9 cellular contexts compared by ENCODE assay signal in the genomic region with DNA sequence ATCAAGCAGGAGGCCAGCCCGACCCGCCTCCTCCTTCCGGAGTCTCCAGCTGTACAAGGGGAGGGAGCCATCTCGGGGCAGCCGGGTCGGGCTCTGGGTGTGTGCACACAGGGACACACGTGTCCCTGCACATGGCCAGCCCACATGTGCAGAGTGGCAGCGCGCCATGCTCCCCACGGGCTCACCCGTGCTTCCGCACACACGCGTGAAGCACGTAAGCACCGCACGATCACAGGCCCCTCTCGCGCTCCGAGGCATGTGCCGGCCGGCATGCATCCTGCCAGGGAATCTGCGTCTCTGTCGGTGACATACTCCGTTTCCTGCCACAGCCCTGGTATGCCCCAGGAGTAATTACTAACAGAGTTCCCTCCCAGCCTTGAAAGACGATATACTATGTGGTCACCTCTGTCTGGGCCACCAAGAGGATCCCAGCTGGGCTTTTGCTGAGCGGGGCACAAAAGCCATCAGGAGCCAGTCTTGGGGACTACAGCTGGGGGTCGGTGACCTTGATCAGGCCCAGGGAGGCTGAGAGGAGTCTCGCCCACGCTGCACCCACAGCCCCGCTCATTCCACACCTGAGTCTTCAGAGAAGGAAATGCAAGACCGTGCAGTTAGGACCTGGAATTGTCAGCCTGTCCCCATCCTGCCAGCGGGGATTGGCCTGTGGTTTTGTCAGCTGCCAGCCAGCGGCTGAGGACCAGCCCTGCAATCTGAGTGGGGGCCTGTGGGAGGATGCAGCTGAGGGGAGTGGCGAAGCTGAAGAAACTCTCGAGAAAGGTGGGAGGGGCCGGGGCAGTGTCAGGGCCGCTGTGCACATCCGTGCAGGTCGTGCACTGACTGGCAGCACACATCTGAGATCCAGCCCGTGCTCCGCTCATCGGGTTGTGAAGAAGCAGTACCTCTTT. TPM values are rescaled to one million over a fixed set of nuclear protein-coding genes. Genes with fewer than 3 reads are reported as not detected.
A peak's percentile ranks its signal among the peaks of the same experiment; 100 is the strongest.
DNase-seq lines count a peak whose midpoint lies in the region; ATAC-seq, FAIRE-seq and TF ChIP-seq lines count a peak whose summit lies in the region.
"Had no signal": no experiment of that assay in that cellular context is flagged by ENCODE, and none has a peak within 500 bp of the region (broad histone marks: within the 10 kb centered on the region; RNA-seq: fewer than 3 reads in every experiment).

No MANE protein-coding gene starts in this region.

- CTCF ChIA-PET in activated CD4-positive, alpha-beta T cell treated with anti-CD3 and anti-CD28 coated beads, Interleukin-2, amount 10 ng/mL, durations not matched to agents 7 days and 5 days (lab: Charles Lee): interaction anchor here (1.4 to 2.7 kb wide), 4 partner anchors 10 to 202 kb away, joined by 3 to 6 read pairs (median 5); no protein-coding TSS in a partner anchor
- CTCF ChIA-PET in H1 (lab: Charles Lee; ENCODE audit: partially characterized antibody): interaction anchor here (1.0 to 1.9 kb wide), 6 partner anchors 10 to 40 kb away, joined by 3 to 5 read pairs (median 3); no protein-coding TSS in a partner anchor

- peak; percentile 82 for ATAC-seq in sciatic nerve
- ATAC-seq in HG03442 (IDR thresholded peaks at IDR 0.05; ENCODE audit: unreplicated experiment): no peak

- H3K79me1 ChIP-seq in H1 (ENCODE audit: low read depth, low read length): no peaks in the 10 kb centered on the region

- no peak overlapping the region for H2AFZ ChIP-seq in H1 (ENCODE audit: low read length)

- no peak overlapping the region for H2BK120ac ChIP-seq in H1 (replicated peaks; ENCODE audit: low read depth, low read length)

- TF ChIP-seq RAD21 in H1 (IDR thresholded peaks at IDR 0.05 in 1 of 2, conservative IDR thresholded peaks at IDR 0.05 in 1 of 2; ENCODE audit: low read depth in 2 of 2, low read length in 2 of 2): no peak

- no peak for FAIRE-seq in H1 (lab: Jason Lieb, UNC)

- H4K8ac ChIP-seq in H1 (ENCODE audit: extremely low read depth, insufficient read depth, low read length): no peak overlapping the region

- no peaks in the 10 kb centered on the region for H3K27me3 Mint-ChIP-seq in activated CD4-positive, alpha-beta T cell treated with anti-CD3 and anti-CD28 coated beads, Interleukin-2, amount 10 ng/mL, durations not matched to agents 7 days and 5 days

- H3K9me3 ChIP-seq in H1 (ENCODE audit: insufficient read depth in 2 of 2, low read depth in 1 of 2, low read length in 1 of 2): no peaks in the 10 kb centered on the region

- H3K36me3 ChIP-seq in H1 (ENCODE audit: control insufficient read depth in 2 of 4, insufficient read depth in 4 of 4, low read length in 3 of 4): no peaks in the 10 kb centered on the region

- peak overlapping the region; percentile 60 for H3K4me3 Mint-ChIP-seq in activated CD4-positive, alpha-beta T cell treated with anti-CD3 and anti-CD28 coated beads, Interleukin-2, amount 10 ng/mL, durations not matched to agents 7 days and 5 days

- 0 out of 2 replicates have a peak overlapping the region, but pooled peaks have one; percentile 60 for H2BK12ac ChIP-seq in H1 (ENCODE audit: low read depth, low read length)

- intact Hi-C loops in sciatic nerve (cut with DNase I): no loop called here

- TF ChIP-seq EP300 in H1 (IDR thresholded peaks at IDR 0.05; ENCODE audit: borderline replicate concordance in 1 of 2, low read depth in 2 of 2, low read length in 2 of 2): no peak

- no peaks in the 10 kb centered on the region for H3K27me3 ChIP-seq in H1 (replicated peaks in 1 of 4; ENCODE audit: control insufficient read depth in 3 of 4, extremely low read depth in 1 of 4, insufficient read depth in 3 of 4, low read length in 3 of 4)

- H3K4me1 Mint-ChIP-seq in activated CD4-positive, alpha-beta T cell treated with anti-CD3 and anti-CD28 coated beads, Interleukin-2, amount 10 ng/mL, durations not matched to agents 7 days and 5 days: peaks cover 57% of the 10 kb centered on the region

- H3K4me2 ChIP-seq in H1 (ENCODE audit: insufficient read depth in 1 of 2, low read depth in 2 of 2, low read length in 2 of 2): no peak overlapping the region

- H3K36me3 Mint-ChIP-seq in activated CD4-positive, alpha-beta T cell treated with anti-CD3 and anti-CD28 coated beads, Interleukin-2, amount 10 ng/mL, durations not matched to agents 7 days and 5 days (ENCODE audit: low read depth): no peaks in the 10 kb centered on the region

- no peak overlapping the region for H3K27ac ChIP-seq in H1 (ENCODE audit: low read depth, low read length)

- H3K9ac ChIP-seq in H1 (replicated peaks in 1 of 4; ENCODE audit: extremely low read depth in 1 of 4, low read depth in 3 of 4, low read length in 3 of 4): no peak overlapping the region

- 0 out of 2 replicates have a peak overlapping the region, but pooled peaks have one; percentile 2 for H2BK5ac ChIP-seq in H1 (ENCODE audit: low read depth, low read length)

- H4K91ac ChIP-seq in H1 (replicated peaks; ENCODE audit: insufficient read length, low read length): peak overlapping the region; percentile 61

- H3K23me2 ChIP-seq in H1 (ENCODE audit: low read depth, low read length): peaks cover 3% of the 10 kb centered on the region; the same call in 1 of the 2 replicates

- no peak overlapping the region for H3K4ac ChIP-seq in H1 (replicated peaks; ENCODE audit: insufficient read length, low read depth, low read length)

- 0 out of 2 replicates have a peak overlapping the region, but pooled peaks have one; percentile 61 for H2BK20ac ChIP-seq in H1 (ENCODE audit: low read length)

- WGBS in H1 (ENCODE audit: extremely low coverage in 1 of 2, insufficient coverage in 1 of 2, insufficient read length in 1 of 2, insufficient replicate concordance in 2 of 2, low coverage in 1 of 2, low lambda C conversion rate in 2 of 2, missing lambda C conversion rate in 1 of 2), 2 experiments: 89% methylated on average over 40 of the region's 43 CpGs; no CpG with 5 or more reads in 1 of the 2 experiments

- H3K18ac ChIP-seq in H1 (ENCODE audit: extremely low read depth, low read length): no peak overlapping the region

- no peaks in the 10 kb centered on the region for H3K9me3 Mint-ChIP-seq in activated CD4-positive, alpha-beta T cell treated with anti-CD3 and anti-CD28 coated beads, Interleukin-2, amount 10 ng/mL, durations not matched to agents 7 days and 5 days

- H2BK15ac ChIP-seq in H1 (ENCODE audit: low read length): peak overlapping the region; percentile 40; the same call in 1 of the 2 replicates

- no peaks in the 10 kb centered on the region for H4K20me1 ChIP-seq in H1 (replicated peaks in 1 of 2; ENCODE audit: control insufficient read depth in 1 of 2, insufficient read depth in 2 of 2, low read length in 2 of 2)

- no peak overlapping the region for H3K56ac ChIP-seq in H1 (replicated peaks; ENCODE audit: insufficient read length, low read depth, low read length)

- peak; percentile 36 for DNase-seq in NCI-H2171 treated with DMSO at 0.1 percent for 48 hours (lab: John Stamatoyannopoulos, UW)
- DNase-seq in NCI-H2171 (lab: John Stamatoyannopoulos, UW): no peak
- DNase-seq in NCI-H187 treated with DMSO at 0.1 percent for 48 hours (lab: John Stamatoyannopoulos, UW): peak; percentile 81
- DNase-seq in activated CD4-positive, alpha-beta T cell treated with anti-CD3 and anti-CD28 coated beads, Interleukin-2, amount 10 ng/mL, durations not matched to agents 7 days and 5 days: peak; percentile 86
- no peak for DNase-seq in H1 (ENCODE audit: low read depth in 1 of 2, low spot score in 2 of 2)
- peak; percentile 83 for DNase-seq in sciatic nerve (ENCODE audit: low spot score)
- no peak for DNase-seq in HT-29 (ENCODE audit: low spot score)

- POLR2A ChIA-PET in activated CD4-positive, alpha-beta T cell treated with anti-CD3 and anti-CD28 coated beads, Interleukin-2, amount 10 ng/mL, durations not matched to agents 7 days and 5 days (lab: Charles Lee): interaction anchor here (0.6 kb wide), 1 partner anchor 28 kb away, joined by 3 read pairs; no protein-coding TSS in a partner anchor
- POLR2A ChIA-PET in H1 (lab: Charles Lee; ENCODE audit: partially characterized antibody): interaction anchor here (0.5 to 4.6 kb wide), 8 partner anchors 9 to 124 kb away, joined by 3 to 19 read pairs (median 4); a partner anchor contains a TSS

- no peak overlapping the region for H3K4me3 ChIP-seq in H1 (ENCODE audit: extremely low read depth in 1 of 4, insufficient read depth in 2 of 4, low read depth in 3 of 4, low read length in 4 of 4)

- H3K4me1 ChIP-seq in H1 (replicated peaks in 1 of 4; ENCODE audit: control insufficient read depth in 3 of 4, insufficient read depth in 4 of 4, low read length in 3 of 4): peaks cover 0 to 11% (median 3%) of the 10 kb centered on the region in 4 experiments; a peak in 3 of 7 replicates

- H4K5ac ChIP-seq in H1 (ENCODE audit: insufficient read length, low read depth, low read length): no peak overlapping the region

- no peak overlapping the region for H3K23ac ChIP-seq in H1 (ENCODE audit: insufficient read length)

- H3K79me2 ChIP-seq in H1 (ENCODE audit: control insufficient read depth in 1 of 2, insufficient read depth in 2 of 2, low read length in 2 of 2): no peaks in the 10 kb centered on the region

- no peak overlapping the region for H2AK5ac ChIP-seq in H1 (ENCODE audit: low read depth, low read length)

- no peak for TF ChIP-seq CTCF in H1 (IDR thresholded peaks at IDR 0.05; ENCODE audit: control extremely low read depth in 1 of 3, insufficient read depth in 1 of 3, low read depth in 1 of 3, low read length in 3 of 3)

- TF ChIP-seq POLR2A in H1 (IDR thresholded peaks at IDR 0.05; ENCODE audit: control extremely low read depth in 1 of 2, low read depth in 2 of 2, low read length in 2 of 2): no peak

- peak overlapping the region; percentile 92 for H3K27ac Mint-ChIP-seq in activated CD4-positive, alpha-beta T cell treated with anti-CD3 and anti-CD28 coated beads, Interleukin-2, amount 10 ng/mL, durations not matched to agents 7 days and 5 days

- H3K14ac ChIP-seq in H1 (ENCODE audit: insufficient read length): no peak overlapping the region

RNA-seq across cellular contexts. Expression of a gene that starts 11.0 kb away (rescaled TPM):
- total RNA-seq in activated CD4-positive, alpha-beta T cell treated with anti-CD3 and anti-CD28 coated beads, Interleukin-2, amount 10 ng/mL, durations not matched to agents 7 days and 5 days: 100 to 1,000 TPM in 1 of 2 experiments, 10 to 100 TPM in 1; 93.3 to 109 TPM
- 28.9 and 31.6 TPM in 2 replicates for total RNA-seq in H1 (2021; fragmentation: NEBNext Ultra II Directional; extraction: Animal tissue kit (Norgen Biotek cat#: 25700))
- 35.6 and 53.0 TPM in 2 replicates for polyA plus RNA-seq in H1 (2011; rRNA removed)
- 34.6 TPM for polyA plus RNA-seq in H1 (2011; cell fraction: cytosol; rRNA removed)
- 59.9 TPM for polyA plus RNA-seq in H1 (2011; cell fraction: nucleus; rRNA removed)
- polyA plus RNA-seq in H1 (2012, experiment 1 of 2): 25.2 to 37.3 TPM (median 35.0 TPM) in 4 replicates
- 31.6 TPM for polyA plus RNA-seq in H1 (2012, experiment 2 of 2)
- polyA plus RNA-seq in H1 (2013, experiment 1 of 2): 26.6 TPM
- 29.4 TPM for polyA plus RNA-seq in H1 (2013, experiment 2 of 2)
- polyA minus RNA-seq in H1 (2011; rRNA and poly(A)+ RNA removed): 15.4 and 17.4 TPM in 2 replicates
- polyA minus RNA-seq in H1 (2011; cell fraction: cytosol; rRNA and poly(A)+ RNA removed): 36.6 TPM
- 37.5 TPM for polyA minus RNA-seq in H1 (2011; cell fraction: nucleus; rRNA and poly(A)+ RNA removed)
- 20.1 TPM for total RNA-seq in sciatic nerve
- total RNA-seq in HT-29 (2014; rRNA removed; shearing (Covaris generic)): 85.6 and 87.5 TPM in 2 replicates

RNA-seq across cellular contexts. Expression of a gene that starts 32.4 kb away (rescaled TPM):
- not detected for total RNA-seq in activated CD4-positive, alpha-beta T cell treated with anti-CD3 and anti-CD28 coated beads, Interleukin-2, amount 10 ng/mL, durations not matched to agents 7 days and 5 days
- not detected in 2 replicates for total RNA-seq in H1 (2021; fragmentation: NEBNext Ultra II Directional; extraction: Animal tissue kit (Norgen Biotek cat#: 25700))
- polyA plus RNA-seq in H1 (2011; rRNA removed): not detected in 2 replicates
- not detected for polyA plus RNA-seq in H1 (2011; cell fraction: cytosol; rRNA removed)
- not detected for polyA plus RNA-seq in H1 (2011; cell fraction: nucleus; rRNA removed)
- polyA plus RNA-seq in H1 (2012, experiment 1 of 2): not detected in 4 replicates
- not detected for polyA plus RNA-seq in H1 (2012, experiment 2 of 2)
- polyA plus RNA-seq in H1 (2013, experiment 1 of 2): not detected
- polyA plus RNA-seq in H1 (2013, experiment 2 of 2): not detected
- not detected in 2 replicates for polyA minus RNA-seq in H1 (2011; rRNA and poly(A)+ RNA removed)
- polyA minus RNA-seq in H1 (2011; cell fraction: cytosol; rRNA and poly(A)+ RNA removed): not detected
- polyA minus RNA-seq in H1 (2011; cell fraction: nucleus; rRNA and poly(A)+ RNA removed): not detected
- total RNA-seq in sciatic nerve: not detected
- not detected in 2 replicates for total RNA-seq in HT-29 (2014; rRNA removed; shearing (Covaris generic))
- polyA plus RNA-seq: AG04450 had no signal

RNA-seq across cellular contexts. Expression of a gene that starts 46.7 kb away (rescaled TPM):
- total RNA-seq in activated CD4-positive, alpha-beta T cell treated with anti-CD3 and anti-CD28 coated beads, Interleukin-2, amount 10 ng/mL, durations not matched to agents 7 days and 5 days: 10 to 100 TPM; 40.0 to 43.9 TPM
- 42.3 and 45.2 TPM in 2 replicates for total RNA-seq in H1 (2021; fragmentation: NEBNext Ultra II Directional; extraction: Animal tissue kit (Norgen Biotek cat#: 25700))
- 36.8 and 60.5 TPM in 2 replicates for polyA plus RNA-seq in H1 (2011; rRNA removed)
- polyA plus RNA-seq in H1 (2011; cell fraction: cytosol; rRNA removed): 40.8 TPM
- 163 TPM for polyA plus RNA-seq in H1 (2011; cell fraction: nucleus; rRNA removed)
- polyA plus RNA-seq in H1 (2012, experiment 1 of 2): 30.5 to 38.9 TPM (median 37.6 TPM) in 4 replicates
- polyA plus RNA-seq in H1 (2012, experiment 2 of 2): 34.5 TPM
- polyA plus RNA-seq in H1 (2013, experiment 1 of 2): 25.6 TPM
- 21.6 TPM for polyA plus RNA-seq in H1 (2013, experiment 2 of 2)
- polyA minus RNA-seq in H1 (2011; rRNA and poly(A)+ RNA removed): 10.4 and 12.6 TPM in 2 replicates
- 21.5 TPM for polyA minus RNA-seq in H1 (2011; cell fraction: cytosol; rRNA and poly(A)+ RNA removed)
- 25.1 TPM for polyA minus RNA-seq in H1 (2011; cell fraction: nucleus; rRNA and poly(A)+ RNA removed)
- 22.0 TPM for total RNA-seq in sciatic nerve
- 101 and 106 TPM in 2 replicates for total RNA-seq in HT-29 (2014; rRNA removed; shearing (Covaris generic))

RNA-seq across cellular contexts. Expression of a gene that starts 50.2 kb away (rescaled TPM):
- total RNA-seq in activated CD4-positive, alpha-beta T cell treated with anti-CD3 and anti-CD28 coated beads, Interleukin-2, amount 10 ng/mL, durations not matched to agents 7 days and 5 days: 10 to 100 TPM; 13.8 to 15.5 TPM
- 4.9 and 5.7 TPM in 2 replicates for total RNA-seq in H1 (2021; fragmentation: NEBNext Ultra II Directional; extraction: Animal tissue kit (Norgen Biotek cat#: 25700))
- polyA plus RNA-seq in H1 (2011; rRNA removed): 2.2 and 3.1 TPM in 2 replicates
- polyA plus RNA-seq in H1 (2011; cell fraction: cytosol; rRNA removed): 3.1 TPM
- 7.4 TPM for polyA plus RNA-seq in H1 (2011; cell fraction: nucleus; rRNA removed)
- 3.0 to 4.0 TPM (median 3.7 TPM) in 4 replicates for polyA plus RNA-seq in H1 (2012, experiment 1 of 2)
- 2.0 TPM for polyA plus RNA-seq in H1 (2012, experiment 2 of 2)
- 2.6 TPM for polyA plus RNA-seq in H1 (2013, experiment 1 of 2)
- 2.5 TPM for polyA plus RNA-seq in H1 (2013, experiment 2 of 2)
- 2.8 and 3.1 TPM in 2 replicates for polyA minus RNA-seq in H1 (2011; rRNA and poly(A)+ RNA removed)
- polyA minus RNA-seq in H1 (2011; cell fraction: cytosol; rRNA and poly(A)+ RNA removed): 2.8 TPM
- polyA minus RNA-seq in H1 (2011; cell fraction: nucleus; rRNA and poly(A)+ RNA removed): 6.4 TPM
- total RNA-seq in sciatic nerve: 21.4 TPM
- total RNA-seq in HT-29 (2014; rRNA removed; shearing (Covaris generic)): 23.1 and 24.7 TPM in 2 replicates

Comparison
In these comparisons a context has a peak if more than half of its experiments do, and no peak if none do; other contexts are left out.
1. DNase-seq: peak in NCI-H2171 treated with DMSO at 0.1 percent for 48 hours (single experiment), NCI-H187 treated with DMSO at 0.1 percent for 48 hours (single experiment), activated CD4-positive, alpha-beta T cell treated with anti-CD3 and anti-CD28 coated beads, Interleukin-2, amount 10 ng/mL, durations not matched to agents 7 days and 5 days (single experiment) and sciatic nerve (single experiment); none in NCI-H2171 (single experiment), H1 (0 of 2) and HT-29 (single experiment).